8 cellular contexts compared by ENCODE assay signal in genomic region chr6:57172136-57173055, GRCh38. TPM values are rescaled to one million over a fixed set of nuclear protein-coding genes. Genes with fewer than 3 reads are reported as not detected.
DNase-seq lines count a peak whose midpoint lies in the region; ATAC-seq lines count a peak whose summit lies in the region.

Gene BAG2, plus strand, starts transcription at chr6:57172326. Its CDS starts 372 bp downstream, at chr6:57172698.

- H3K4me2 ChIP-seq in mesenchymal stem cell (ENCODE audit: low read length, poor library complexity, severe bottlenecking) = peak within 1 kb of the TSS; percentile 64

- ATAC-seq in GM19452 (IDR thresholded peaks at IDR 0.05; ENCODE audit: unreplicated experiment) (peak; percentile 90), HG03575 (IDR thresholded peaks at IDR 0.05; ENCODE audit: extremely low read depth, insufficient number of reproducible peaks, low FRiP score, unreplicated experiment) (peak; percentile 63)
- peak; percentile 86 for ATAC-seq in effector memory CD8-positive, alpha-beta T cell (replicated peaks)

- H2BK5ac ChIP-seq in mesenchymal stem cell (ENCODE audit: low read depth, low read length, poor library complexity, severe bottlenecking) = no peak within 1 kb of the TSS

- H2AK5ac ChIP-seq in mesenchymal stem cell (ENCODE audit: low read length, severe bottlenecking) = peak within 1 kb of the TSS; percentile 36

- H2BK15ac ChIP-seq in mesenchymal stem cell (ENCODE audit: low read depth, poor library complexity, severe bottlenecking) = peak within 1 kb of the TSS; percentile 99

- H3K4me1 Mint-ChIP-seq in effector memory CD8-positive, alpha-beta T cell (ENCODE audit: low read depth in 2 of 2) = peaks cover 14 to 19% of the 10 kb centered on the region in 2 donors

- peaks cover 2 to 50% of the 10 kb centered on the region in 2 experiments for H3K36me3 ChIP-seq in mesenchymal stem cell (ENCODE audit: control insufficient read depth in 1 of 2, insufficient read depth in 2 of 2, low read depth in 1 of 2, low read length in 2 of 2)

- peak within 1 kb of the TSS; percentile 67 to 77 for H2BK12ac ChIP-seq in mesenchymal stem cell (ENCODE audit: low read length in 2 of 2)

- H3K36me3 Mint-ChIP-seq in effector memory CD8-positive, alpha-beta T cell (ENCODE audit: insufficient read depth) = no peaks in the 10 kb centered on the region

- peak within 1 kb of the TSS; percentile 68 to 96 for H3K4ac ChIP-seq in mesenchymal stem cell (ENCODE audit: low read depth in 1 of 2, low read length in 2 of 2)

- no peaks in the 10 kb centered on the region for H3K27me3 ChIP-seq in mesenchymal stem cell (ENCODE audit: control insufficient read depth in 1 of 2, insufficient read depth in 1 of 2, low read length in 2 of 2)

- peak within 1 kb of the TSS; percentile 91 to 95 for H3K4me3 Mint-ChIP-seq in effector memory CD8-positive, alpha-beta T cell

- H3K18ac ChIP-seq in mesenchymal stem cell (ENCODE audit: low read depth in 1 of 2, low read length in 2 of 2) = peak within 1 kb of the TSS; percentile 87 to 92

- H3K27ac ChIP-seq in mesenchymal stem cell (ENCODE audit: low read length, poor library complexity, severe bottlenecking) = peak within 1 kb of the TSS; percentile 73

- H3K9me3 Mint-ChIP-seq in effector memory CD8-positive, alpha-beta T cell = no peaks in the 10 kb centered on the region

- WGBS in mesenchymal stem cell = under 1% methylated on average over 89 of the region's 97 CpGs

- H3K9me3 ChIP-seq in mesenchymal stem cell (ENCODE audit: control insufficient read depth, low read length) = no peaks in the 10 kb centered on the region

- peak within 1 kb of the TSS; percentile 78 to 95 for H3K4me3 ChIP-seq in mesenchymal stem cell (ENCODE audit: insufficient read depth in 1 of 2, low read depth in 1 of 2, low read length in 2 of 2)

- peak within 1 kb of the TSS; percentile 27 for H2BK120ac ChIP-seq in mesenchymal stem cell (ENCODE audit: low read depth, low read length)

- H3K79me1 ChIP-seq in mesenchymal stem cell (replicated peaks; ENCODE audit: low read length, poor library complexity, severe bottlenecking) = no peaks in the 10 kb centered on the region

- H3K14ac ChIP-seq in mesenchymal stem cell (ENCODE audit: low read length in 2 of 2) = peak within 1 kb of the TSS; percentile 1 to 94

- peak within 1 kb of the TSS; percentile 2 to 72 for H3K23ac ChIP-seq in mesenchymal stem cell (ENCODE audit: low read length in 2 of 2)

- POLR2A ChIA-PET in activated CD8-positive, alpha-beta memory T cell treated with anti-CD3 and anti-CD28 coated beads for 36 hours (lab: Charles Lee) = interaction anchor here (1.2 to 1.4 kb wide), 3 partner anchors 49 to 145 kb away, joined by 3 to 5 read pairs (median 5); partner anchors contain the start of gene PRIM2

- H3K4me1 ChIP-seq in mesenchymal stem cell (ENCODE audit: control insufficient read depth, insufficient read depth, low read depth, low read length) = peaks cover 2% of the 10 kb centered on the region

- H2AFZ ChIP-seq in mesenchymal stem cell (ENCODE audit: low read depth, low read length) = peak within 1 kb of the TSS; percentile 91

- peak within 1 kb of the TSS; percentile 66 for H4K91ac ChIP-seq in mesenchymal stem cell (ENCODE audit: low read length)

- H4K8ac ChIP-seq in mesenchymal stem cell (ENCODE audit: low read length) = peak within 1 kb of the TSS; percentile 63

- peak; percentile 83 for DNase-seq in CMK (ENCODE audit: low read depth)
- peak; percentile 72 for DNase-seq in NK-92 treated with Interleukin-12 subunit alpha and Interleukin-12 subunit beta, amount 100 ng/mL, for 24 hours (lab: John Stamatoyannopoulos, UW)
- peak; percentile 86 to 92 (median 89) for DNase-seq in effector memory CD8-positive, alpha-beta T cell
- peak; percentile 88 for DNase-seq in mesenchymal stem cell
- peak; percentile 83 for DNase-seq in stimulated activated CD8-positive, alpha-beta memory T cell treated with anti-CD3 and anti-CD28 coated beads, Interleukin-12 subunit alpha, Interleukin-12 subunit beta, amount 100 ng/mL, for 24 hours (ENCODE audit: extremely low read depth)

- CTCF ChIA-PET in activated CD8-positive, alpha-beta memory T cell treated with anti-CD3 and anti-CD28 coated beads for 36 hours (lab: Charles Lee) = interaction anchor here (1.3 kb wide), 1 partner anchor 50 kb away, joined by 4 read pairs; the partner anchor contains the start of gene RAB23

- peak within 1 kb of the TSS; percentile 84 to 97 for H3K27ac Mint-ChIP-seq in effector memory CD8-positive, alpha-beta T cell

- H3K27me3 Mint-ChIP-seq in effector memory CD8-positive, alpha-beta T cell = no peaks in the 10 kb centered on the region

- H3K9ac ChIP-seq in mesenchymal stem cell (ENCODE audit: low read length) = peak within 1 kb of the TSS; percentile 99

RNA-seq across cellular contexts. Expression of gene BAG2, which starts in this region (rescaled TPM):
- total RNA-seq in activated CD8-positive, alpha-beta memory T cell treated with anti-CD3 and anti-CD28 coated beads for 36 hours = 10 to 100 TPM; 11.7 to 12.5 TPM
- 5.6 TPM for polyA plus RNA-seq in mesenchymal stem cell (2013, experiment 1 of 2)
- 5.8 TPM for polyA plus RNA-seq in mesenchymal stem cell (2013, experiment 2 of 2)

Comparison
In these comparisons a context has a peak if more than half of its experiments do, and no peak if none do; other contexts are left out.
1. Peak in every context shown above with its lines: DNase-seq, ATAC-seq, H3K4me3 ChIP-seq and H3K27ac ChIP-seq.